Comparison of ENCODE assay signal across 13 cellular contexts in genomic region chr19:19154768-19155494, GRCh38. TPM values are rescaled to one million over a fixed set of nuclear protein-coding genes. Genes with fewer than 3 reads are reported as not detected.
"Had no signal": no experiment of that assay in that cellular context is flagged by ENCODE, and none has a peak within 500 bp of the region (broad histone marks: within the 10 kb centered on the region; RNA-seq: fewer than 3 reads in every experiment).

No MANE protein-coding gene starts in this region.

- DNase-seq: activated CD4-positive, alpha-beta T cell treated with anti-CD3 and anti-CD28 coated beads, Interleukin-2, amount 10 ng/mL, durations not matched to agents 7 days and 5 days; activated CD8-positive, alpha-beta memory T cell treated with anti-CD3 and anti-CD28 coated beads for 24 hours; activated gamma-delta T cell treated with Interleukin-2 at 50 U/mL for 16 hours; aorta; effector CD8-positive, alpha-beta T cell; foreskin keratinocyte; midbrain; pancreas; stimulated activated naive CD4-positive, alpha-beta T cell; substantia nigra; T-helper 2 cell had no signal

- H3K9me3 ChIP-seq: pancreas, tibial nerve, vagina had no signal

- ATAC-seq: foreskin keratinocyte, pancreas had no signal

- H3K27ac Mint-ChIP-seq: activated CD4-positive, alpha-beta T cell treated with anti-CD3 and anti-CD28 coated beads, Interleukin-2, amount 10 ng/mL, durations not matched to agents 7 days and 5 days had no signal

- H3K36me3 ChIP-seq: pancreas had no signal

- H3K4me3 ChIP-seq: pancreas, tibial nerve, vagina had no signal

- H3K27me3 Mint-ChIP-seq: activated CD4-positive, alpha-beta T cell treated with anti-CD3 and anti-CD28 coated beads, Interleukin-2, amount 10 ng/mL, durations not matched to agents 7 days and 5 days had no signal

- H3K27ac ChIP-seq: foreskin keratinocyte, pancreas, tibial nerve, vagina had no signal

- H3K9me3 Mint-ChIP-seq: activated CD4-positive, alpha-beta T cell treated with anti-CD3 and anti-CD28 coated beads, Interleukin-2, amount 10 ng/mL, durations not matched to agents 7 days and 5 days had no signal

- H3K4me3 Mint-ChIP-seq: activated CD4-positive, alpha-beta T cell treated with anti-CD3 and anti-CD28 coated beads, Interleukin-2, amount 10 ng/mL, durations not matched to agents 7 days and 5 days had no signal

- H3K4me1 Mint-ChIP-seq: activated CD4-positive, alpha-beta T cell treated with anti-CD3 and anti-CD28 coated beads, Interleukin-2, amount 10 ng/mL, durations not matched to agents 7 days and 5 days had no signal

- H3K4me1 ChIP-seq: foreskin keratinocyte, pancreas, tibial nerve, vagina had no signal

- H3K27me3 ChIP-seq: foreskin keratinocyte, pancreas, tibial nerve, vagina had no signal

RNA-seq across cellular contexts. Expression of gene MEF2B, which starts 15.1 kb away (rescaled TPM):
- total RNA-seq: vagina had no signal
